Comparison of ENCODE assay signal across 1 cellular context in the genomic region with DNA sequence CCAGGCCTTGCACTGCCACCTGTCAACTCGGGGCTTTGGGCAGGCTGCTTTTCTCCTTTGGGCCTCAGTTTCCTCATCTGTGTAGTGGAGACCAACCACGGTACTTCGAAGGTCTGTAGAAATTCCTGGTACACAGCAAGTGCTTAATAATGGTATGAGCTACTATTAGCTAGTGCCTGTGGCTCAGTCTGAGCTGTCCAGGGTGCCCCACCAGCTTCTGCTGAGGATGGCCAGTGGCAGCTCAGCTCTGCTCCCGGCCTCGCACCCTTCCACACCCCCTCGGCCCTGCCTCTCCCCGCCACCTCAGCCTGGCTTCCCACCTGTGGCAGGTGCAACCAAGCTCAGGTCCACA.
TF ChIP-seq lines count a peak whose summit lies in the region.

No MANE protein-coding gene starts in this region.

TF ChIP-seq in HepG2, 621 proteins besides CTCF, POLR2A, EP300 and RAD21 (continued from another document):
- TF ChIP-seq ZNF629 (CRISPR knock-in tag; conservative IDR thresholded peaks at IDR 0.05): peak; percentile 44; the same call in 1 of the 2 replicates
TF ChIP-seq in HepG2: peak in this region for 4.
